In the genomic region with DNA sequence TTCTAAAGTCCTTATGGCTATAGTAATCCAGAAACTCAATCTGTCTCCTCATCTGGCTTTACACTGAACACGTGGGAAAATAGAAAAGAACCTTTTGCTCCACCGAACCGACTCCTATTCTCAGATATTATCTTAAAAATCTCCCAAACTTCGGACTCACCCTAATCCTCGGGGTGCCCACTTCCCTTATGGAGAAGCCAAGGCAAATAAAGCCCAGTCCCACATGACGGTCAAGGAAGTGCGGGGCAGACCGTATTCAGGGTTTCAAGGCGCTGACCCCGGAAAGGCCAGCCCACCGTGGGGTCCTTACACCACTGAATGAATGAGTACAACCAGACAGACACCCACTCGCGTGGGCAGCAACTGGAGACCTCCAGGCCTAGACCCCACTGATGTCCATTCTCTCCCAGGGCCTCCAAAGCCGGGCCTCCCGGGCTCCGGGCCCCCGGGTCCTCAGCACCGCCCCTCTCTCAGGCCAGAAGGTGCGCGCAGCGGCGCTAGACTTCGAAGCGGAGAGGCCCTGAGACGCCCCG, we compare ENCODE assay signal across 8 cellular contexts. TPM values are rescaled to one million over a fixed set of nuclear protein-coding genes. Genes with fewer than 3 reads are reported as not detected.
DNase-seq lines count a peak whose midpoint lies in the region; ATAC-seq lines count a peak whose summit lies in the region.

No MANE protein-coding gene starts in this region.

- DNase-seq in COR-L47 (lab: John Stamatoyannopoulos, UW) (peak; percentile 58), HT1080 (ENCODE audit: low read depth) (peak; percentile 14), SKM-1 treated with dmso at 0.1 percent for 144 hours (lab: John Stamatoyannopoulos, UW; ENCODE audit: unreplicated experiment) (no peak), DMS114 treated with DMSO at 0.1 percent for 48 hours (lab: John Stamatoyannopoulos, UW; ENCODE audit: unreplicated experiment) (no peak)

- ATAC-seq in GM21423 (IDR thresholded peaks at IDR 0.05; ENCODE audit: unreplicated experiment): peak; percentile 34

- no peaks in the 10 kb centered on the region for H3K9me3 ChIP-seq in iPS-15b (ENCODE audit: control insufficient read depth, insufficient read depth, low read length)

- H3K4me1 ChIP-seq in iPS-15b (ENCODE audit: control insufficient read depth, insufficient read depth, low read length): peaks cover 5% of the 10 kb centered on the region

- peak overlapping the region; percentile 81 for H3K9ac ChIP-seq in iPS-15b (ENCODE audit: low read depth, low read length)

- H3K4me3 ChIP-seq in iPS-15b (ENCODE audit: low read depth, low read length): peak overlapping the region; percentile 99

- no peaks in the 10 kb centered on the region for H3K27me3 ChIP-seq in iPS-15b (ENCODE audit: control insufficient read depth, insufficient read depth, low read length)

- H3K36me3 ChIP-seq in iPS-15b (ENCODE audit: control insufficient read depth, insufficient read depth, low read length): no peaks in the 10 kb centered on the region

- no peaks in the 10 kb centered on the region for H3K9me3 Mint-ChIP-seq in activated naive CD8-positive, alpha-beta T cell (ENCODE audit: low read depth)
- no peaks in the 10 kb centered on the region for H3K9me3 Mint-ChIP-seq in stimulated activated naive CD8-positive, alpha-beta T cell treated with anti-CD3 and anti-CD28 coated beads, Interleukin-15, Interleukin-2, amounts not matched to agents 100 ng/mL and 50 ng/mL, for 24 hours

- H3K4me3 Mint-ChIP-seq in activated naive CD8-positive, alpha-beta T cell: peak overlapping the region; percentile 98
- H3K4me3 Mint-ChIP-seq in stimulated activated naive CD8-positive, alpha-beta T cell treated with anti-CD3 and anti-CD28 coated beads, Interleukin-15, Interleukin-2, amounts not matched to agents 100 ng/mL and 50 ng/mL, for 24 hours: peak overlapping the region; percentile 89

- H3K27ac Mint-ChIP-seq in activated naive CD8-positive, alpha-beta T cell: peak overlapping the region; percentile 83
- H3K27ac Mint-ChIP-seq in stimulated activated naive CD8-positive, alpha-beta T cell treated with anti-CD3 and anti-CD28 coated beads, Interleukin-15, Interleukin-2, amounts not matched to agents 100 ng/mL and 50 ng/mL, for 24 hours: peak overlapping the region; percentile 100

- no peaks in the 10 kb centered on the region for H3K27me3 Mint-ChIP-seq in activated naive CD8-positive, alpha-beta T cell
- no peaks in the 10 kb centered on the region for H3K27me3 Mint-ChIP-seq in stimulated activated naive CD8-positive, alpha-beta T cell treated with anti-CD3 and anti-CD28 coated beads, Interleukin-15, Interleukin-2, amounts not matched to agents 100 ng/mL and 50 ng/mL, for 24 hours

- H3K36me3 Mint-ChIP-seq in activated naive CD8-positive, alpha-beta T cell: peaks cover 4% of the 10 kb centered on the region
- H3K36me3 Mint-ChIP-seq in stimulated activated naive CD8-positive, alpha-beta T cell treated with anti-CD3 and anti-CD28 coated beads, Interleukin-15, Interleukin-2, amounts not matched to agents 100 ng/mL and 50 ng/mL, for 24 hours (ENCODE audit: low read depth): peaks cover 42% of the 10 kb centered on the region

- H3K4me1 Mint-ChIP-seq in activated naive CD8-positive, alpha-beta T cell (ENCODE audit: low read depth): peaks cover 44% of the 10 kb centered on the region
- H3K4me1 Mint-ChIP-seq in stimulated activated naive CD8-positive, alpha-beta T cell treated with anti-CD3 and anti-CD28 coated beads, Interleukin-15, Interleukin-2, amounts not matched to agents 100 ng/mL and 50 ng/mL, for 24 hours (ENCODE audit: low read depth): peaks cover 54% of the 10 kb centered on the region

RNA-seq across cellular contexts. Expression of a gene that starts 0.5 kb away (rescaled TPM):
- 126 and 168 TPM in 2 replicates for total RNA-seq in HT1080 (2014; rRNA removed; shearing (Covaris generic))
- polyA plus RNA-seq in HT1080 (2015; cell fraction: cytosol; rRNA removed): 70.7 and 73.7 TPM in 2 replicates
- 177 and 182 TPM in 2 replicates for polyA plus RNA-seq in HT1080 (2015; cell fraction: nucleus; rRNA removed)

RNA-seq across cellular contexts. Expression of a gene that starts 11.5 kb away (rescaled TPM):
- total RNA-seq in HT1080 (2014; rRNA removed; shearing (Covaris generic)): 11.0 and 12.0 TPM in 2 replicates
- polyA plus RNA-seq in HT1080 (2015; cell fraction: cytosol; rRNA removed): 17.8 and 20.5 TPM in 2 replicates
- polyA plus RNA-seq in HT1080 (2015; cell fraction: nucleus; rRNA removed): 27.4 and 28.8 TPM in 2 replicates

RNA-seq across cellular contexts. Expression of a gene that starts 43.9 kb away (rescaled TPM):
- total RNA-seq in HT1080 (2014; rRNA removed; shearing (Covaris generic)): 55.9 and 98.7 TPM in 2 replicates
- polyA plus RNA-seq in HT1080 (2015; cell fraction: cytosol; rRNA removed): 126 and 148 TPM in 2 replicates
- 38.0 and 43.6 TPM in 2 replicates for polyA plus RNA-seq in HT1080 (2015; cell fraction: nucleus; rRNA removed)

RNA-seq across cellular contexts. Expression of a gene that starts 58.6 kb away (rescaled TPM):
- total RNA-seq in HT1080 (2014; rRNA removed; shearing (Covaris generic)): 14.6 and 18.1 TPM in 2 replicates
- polyA plus RNA-seq in HT1080 (2015; cell fraction: cytosol; rRNA removed): 17.3 and 19.9 TPM in 2 replicates
- polyA plus RNA-seq in HT1080 (2015; cell fraction: nucleus; rRNA removed): 21.3 and 30.7 TPM in 2 replicates

Comparison
In these comparisons a context has a peak if more than half of its experiments do, and no peak if none do; other contexts are left out.
1. DNase-seq: peak in COR-L47 (single experiment) and HT1080 (single experiment); none in SKM-1 treated with dmso at 0.1 percent for 144 hours (single experiment) and DMS114 treated with DMSO at 0.1 percent for 48 hours (single experiment).